ENCODE assay signal across 8 cellular contexts in the genomic region with DNA sequence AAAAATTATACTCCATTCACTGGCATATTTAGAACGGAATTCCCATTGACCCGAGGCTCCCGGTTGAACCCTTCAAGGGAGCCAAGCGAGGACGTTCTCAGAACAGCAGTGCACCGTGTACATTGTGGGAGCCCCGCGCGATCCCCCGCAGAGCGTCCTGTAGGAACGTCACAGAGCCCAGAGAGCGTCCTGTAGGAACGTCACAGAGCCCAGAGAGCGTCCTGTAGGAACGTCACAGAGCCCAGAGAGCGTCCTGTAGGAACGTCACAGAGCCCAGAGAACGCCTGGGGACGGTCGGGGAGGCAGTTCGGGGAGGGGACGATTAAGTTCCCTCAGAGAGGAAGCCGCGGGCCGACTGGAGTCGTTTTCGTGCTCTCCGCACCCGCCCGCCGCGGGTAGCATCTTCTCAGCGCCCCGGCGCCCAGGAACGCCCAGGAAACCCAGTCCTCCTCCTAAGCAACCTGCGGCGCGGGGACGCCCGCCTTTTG. TPM values are rescaled to one million over a fixed set of nuclear protein-coding genes. Genes with fewer than 3 reads are reported as not detected.
DNase-seq lines count a peak whose midpoint lies in the region; ATAC-seq, FAIRE-seq and TF ChIP-seq lines count a peak whose summit lies in the region.

No MANE protein-coding gene starts in this region.

- H3K79me2 ChIP-seq in Karpas-422 (ENCODE audit: low read length) (peaks cover 44% of the 10 kb centered on the region), HepG2 (ENCODE audit: insufficient read depth, low read length) (peaks cover 35% of the 10 kb centered on the region)

- no peak for FAIRE-seq in HepG2 (lab: Jason Lieb, UNC)

- peak; percentile 36 for ATAC-seq in GM21786 (IDR thresholded peaks at IDR 0.05; ENCODE audit: unreplicated experiment)
- ATAC-seq in HepG2: peak; percentile 71

- H3K27me3 ChIP-seq in Karpas-422 (ENCODE audit: low read length): no peaks in the 10 kb centered on the region
- H3K27me3 ChIP-seq in HepG2 (ENCODE audit: control insufficient read depth in 1 of 2, insufficient read depth in 2 of 2, low read length in 2 of 2): no peaks in the 10 kb centered on the region

- H3K27ac ChIP-seq in Karpas-422 (ENCODE audit: low read length) (peak overlapping the region; percentile 79), cingulate gyrus (ENCODE audit: low read depth, low read length) (peak overlapping the region; percentile 88), HepG2 (ENCODE audit: extremely low read length, insufficient read depth, low read length) (peak overlapping the region; percentile 47)

- BruUV-seq in HepG2 (replicated peaks; lab: Mats Ljungman, UMichigan): no TSS peak

- H3K4me1 ChIP-seq in Karpas-422 (ENCODE audit: low read length) (peaks cover 32% of the 10 kb centered on the region), HepG2 (ENCODE audit: insufficient read depth, low read length) (peaks cover 30% of the 10 kb centered on the region)

- no peak for TF ChIP-seq RAD21 in HepG2 (CRISPR knock-in tag; IDR thresholded peaks at IDR 0.05)

- CTCF ChIA-PET in HepG2 (lab: Yijun Ruan, JAX; ENCODE audit: low intra/inter-chr PET ratio, low total read pairs): interaction anchor here (1.7 kb wide), 1 partner anchor 138 kb away, joined by 19 read pairs; a partner anchor contains a TSS

- intact Hi-C loops in HepG2 (cut with micrococcal nuclease; ENCODE audit: unreplicated experiment): loop anchor here (1.0 to 10.0 kb wide), 3 partner anchors 138 to 571 kb away; a partner anchor contains a TSS

- no peak for TF ChIP-seq POLR2A in HepG2 (IDR thresholded peaks at IDR 0.05; ENCODE audit: insufficient read depth in 1 of 2, low read depth in 2 of 2, low read length in 2 of 2)

- no peaks in the 10 kb centered on the region for H3K9me2 ChIP-seq in Karpas-422 (replicated peaks; ENCODE audit: insufficient read depth, low read length)

- TF ChIP-seq CTCF in HepG2 (CRISPR knock-in tag; IDR thresholded peaks at IDR 0.05): no peak

- H3K9me3 ChIP-seq in Karpas-422 (ENCODE audit: low read length) (no peaks in the 10 kb centered on the region), HepG2 (ENCODE audit: low read length) (no peaks in the 10 kb centered on the region)

- peaks cover 10% of the 10 kb centered on the region; the same call in 1 of the 2 replicates for H3K36me3 ChIP-seq in Karpas-422 (ENCODE audit: insufficient read depth, low read length)
- no peaks in the 10 kb centered on the region for H3K36me3 ChIP-seq in HepG2 (replicated peaks in 1 of 2; ENCODE audit: control insufficient read depth in 1 of 2, insufficient read depth in 2 of 2, low read length in 2 of 2)

- in situ Hi-C loops in HepG2 (cut with HindIII; ENCODE audit: extremely low pct_ligation_motif_present, low pct_unique_long_range_greater_than_20kb): loop anchor here (10.0 kb wide), 1 partner anchor 141 kb away; a partner anchor contains a TSS

- peak overlapping the region; percentile 93 for H2AFZ ChIP-seq in Karpas-422 (ENCODE audit: low read length)
- H2AFZ ChIP-seq in HepG2 (ENCODE audit: low read length): peak overlapping the region; percentile 89

- TF ChIP-seq EP300 in HepG2 (IDR thresholded peaks at IDR 0.05; ENCODE audit: low read depth in 2 of 2, low read length in 2 of 2) (no peak), HepG2 (CRISPR knock-in tag; IDR thresholded peaks at IDR 0.05; ENCODE audit: borderline replicate concordance) (no peak)

- H3K4me3 ChIP-seq in Karpas-422 (ENCODE audit: low read length): peak overlapping the region; percentile 78
- peak overlapping the region; percentile 92 for H3K4me3 ChIP-seq in HepG2 (replicated peaks in 1 of 3; ENCODE audit: insufficient read depth in 1 of 3, low read depth in 2 of 3, low read length in 3 of 3)

- WGBS in HepG2 (ENCODE audit: low lambda C conversion rate): 0% methylated on average over 12 of the region's 42 CpGs

- H3K9ac ChIP-seq in Karpas-422 (ENCODE audit: low read length) (peak overlapping the region; percentile 79), HepG2 (ENCODE audit: insufficient read depth, low read depth, low read length) (peak overlapping the region; percentile 50; the same call in 1 of the 2 replicates)

- peak; percentile 90 for DNase-seq in NCI-H146 (lab: John Stamatoyannopoulos, UW)
- DNase-seq in NCI-H146 treated with DMSO at 0.1 percent for 48 hours (lab: John Stamatoyannopoulos, UW; ENCODE audit: unreplicated experiment): no peak
- no peak for DNase-seq in Karpas-422
- DNase-seq in T1000 (lab: John Stamatoyannopoulos, UW): peak; percentile 56
- no peak for DNase-seq in HepG2 (ENCODE audit: low spot score)
- DNase-seq in stimulated activated CD8-positive, alpha-beta memory T cell treated with anti-CD3 and anti-CD28 coated beads, Interleukin-2, amount 100 ng/mL, for 48 hours (ENCODE audit: low read depth in 2 of 2): peak; percentile 52 to 56

- H3K4me2 ChIP-seq in Karpas-422 (ENCODE audit: low read depth, low read length, poor library complexity, severe bottlenecking): peak overlapping the region; percentile 96
- H3K4me2 ChIP-seq in HepG2 (ENCODE audit: low read depth, low read length): peak overlapping the region; percentile 86

- POLR2A ChIA-PET in HepG2 (lab: Yijun Ruan, JAX): interaction anchor here (0.9 to 1.4 kb wide), 4 partner anchors 17 to 231 kb away, joined by 4 to 8 read pairs (median 5); a partner anchor contains a TSS

- 0 out of 2 replicates have a peak, but pooled peaks cover 4% of the 10 kb centered on the region for H4K20me1 ChIP-seq in Karpas-422 (ENCODE audit: insufficient read depth, low read depth, low read length)
- peaks cover 4% of the 10 kb centered on the region; the same call in 1 of the 2 replicates for H4K20me1 ChIP-seq in HepG2 (ENCODE audit: insufficient read depth, low read length)

TF ChIP-seq in HepG2, 621 proteins besides CTCF, POLR2A, EP300 and RAD21 (continues in another document):
- TF ChIP-seq, protein P1, sequence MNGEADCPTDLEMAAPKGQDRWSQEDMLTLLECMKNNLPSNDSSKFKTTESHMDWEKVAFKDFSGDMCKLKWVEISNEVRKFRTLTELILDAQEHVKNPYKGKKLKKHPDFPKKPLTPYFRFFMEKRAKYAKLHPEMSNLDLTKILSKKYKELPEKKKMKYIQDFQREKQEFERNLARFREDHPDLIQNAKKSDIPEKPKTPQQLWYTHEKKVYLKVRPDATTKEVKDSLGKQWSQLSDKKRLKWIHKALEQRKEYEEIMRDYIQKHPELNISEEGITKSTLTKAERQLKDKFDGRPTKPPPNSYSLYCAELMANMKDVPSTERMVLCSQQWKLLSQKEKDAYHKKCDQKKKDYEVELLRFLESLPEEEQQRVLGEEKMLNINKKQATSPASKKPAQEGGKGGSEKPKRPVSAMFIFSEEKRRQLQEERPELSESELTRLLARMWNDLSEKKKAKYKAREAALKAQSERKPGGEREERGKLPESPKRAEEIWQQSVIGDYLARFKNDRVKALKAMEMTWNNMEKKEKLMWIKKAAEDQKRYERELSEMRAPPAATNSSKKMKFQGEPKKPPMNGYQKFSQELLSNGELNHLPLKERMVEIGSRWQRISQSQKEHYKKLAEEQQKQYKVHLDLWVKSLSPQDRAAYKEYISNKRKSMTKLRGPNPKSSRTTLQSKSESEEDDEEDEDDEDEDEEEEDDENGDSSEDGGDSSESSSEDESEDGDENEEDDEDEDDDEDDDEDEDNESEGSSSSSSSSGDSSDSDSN (CRISPR knock-in tag; IDR thresholded peaks at IDR 0.05): no peak

RNA-seq across cellular contexts. Expression of a gene that starts 0.5 kb away (rescaled TPM):
- 54.6 and 68.7 TPM in 2 replicates for total RNA-seq in Karpas-422 (2014; rRNA removed; shearing (Covaris generic); ENCODE audit: low replicate concordance)
- 61.6 and 84.3 TPM in 2 replicates for total RNA-seq in HepG2 (2016; rRNA removed; fragmentation: Illumina TruSeq; extraction: Trizol)
- total RNA-seq in HepG2 (2016; cell fraction: cytosol; rRNA removed; fragmentation: Illumina TruSeq; extraction: Trizol; ENCODE audit: low read depth): 17.6 and 23.7 TPM in 2 replicates
- total RNA-seq in HepG2 (2016; cell fraction: insoluble cytoplasmic fraction; rRNA removed; fragmentation: Illumina TruSeq; extraction: Trizol): 60.7 and 84.6 TPM in 2 replicates
- 41.4 and 48.2 TPM in 2 replicates for total RNA-seq in HepG2 (2016; cell fraction: membrane; rRNA removed; fragmentation: Illumina TruSeq; extraction: Trizol)
- 107 and 136 TPM in 2 replicates for total RNA-seq in HepG2 (2016; cell fraction: nucleus; rRNA removed; fragmentation: Illumina TruSeq; extraction: Trizol)
- polyA plus RNA-seq in HepG2 (2011; rRNA removed): 65.8 and 93.6 TPM in 2 replicates
- polyA plus RNA-seq in HepG2 (2011; cell fraction: cytosol; rRNA removed): 60.4 and 102 TPM in 2 replicates
- 27.5 and 41.2 TPM in 2 replicates for polyA plus RNA-seq in HepG2 (2011; cell fraction: nucleus; rRNA removed)
- polyA plus RNA-seq in HepG2 (2012): 108 TPM in 2 replicates
- polyA plus RNA-seq in HepG2 (2016; cell fraction: cytosol; fragmentation: Illumina TruSeq; extraction: Trizol; ENCODE audit: low read depth): 33.3 and 33.4 TPM in 2 replicates
- polyA plus RNA-seq in HepG2 (2016; cell fraction: insoluble cytoplasmic fraction; fragmentation: Illumina TruSeq; extraction: Trizol; ENCODE audit: low read depth): 90.6 and 101 TPM in 2 replicates
- 46.3 and 50.2 TPM in 2 replicates for polyA plus RNA-seq in HepG2 (2016; cell fraction: membrane; fragmentation: Illumina TruSeq; extraction: Trizol; ENCODE audit: low read depth)
- polyA plus RNA-seq in HepG2 (2016; cell fraction: nucleus; fragmentation: Illumina TruSeq; extraction: Trizol; ENCODE audit: insufficient read depth, low read depth): 276 and 302 TPM in 2 replicates
- 36.0 and 221 TPM in 2 replicates for polyA minus RNA-seq in HepG2 (2011; rRNA and poly(A)+ RNA removed; ENCODE audit: low replicate concordance)
- 33.3 and 35.0 TPM in 2 replicates for polyA minus RNA-seq in HepG2 (2011; cell fraction: cytosol; rRNA and poly(A)+ RNA removed)
- polyA minus RNA-seq in HepG2 (2011; cell fraction: nucleus; rRNA and poly(A)+ RNA removed): 20.1 and 20.8 TPM in 2 replicates

Comparison
In these comparisons a context has a peak if more than half of its experiments do, and no peak if none do; other contexts are left out.
1. DNase-seq: peak in NCI-H146 (single experiment), T1000 (single experiment) and stimulated activated CD8-positive, alpha-beta memory T cell treated with anti-CD3 and anti-CD28 coated beads, Interleukin-2, amount 100 ng/mL, for 48 hours (2 of 2); none in NCI-H146 treated with DMSO at 0.1 percent for 48 hours (single experiment), Karpas-422 (single experiment) and HepG2 (single experiment).
2. Peak in every context shown above with its lines, with median percentiles within 50 percentile points of each other: H3K27ac ChIP-seq.